In the genomic region with DNA sequence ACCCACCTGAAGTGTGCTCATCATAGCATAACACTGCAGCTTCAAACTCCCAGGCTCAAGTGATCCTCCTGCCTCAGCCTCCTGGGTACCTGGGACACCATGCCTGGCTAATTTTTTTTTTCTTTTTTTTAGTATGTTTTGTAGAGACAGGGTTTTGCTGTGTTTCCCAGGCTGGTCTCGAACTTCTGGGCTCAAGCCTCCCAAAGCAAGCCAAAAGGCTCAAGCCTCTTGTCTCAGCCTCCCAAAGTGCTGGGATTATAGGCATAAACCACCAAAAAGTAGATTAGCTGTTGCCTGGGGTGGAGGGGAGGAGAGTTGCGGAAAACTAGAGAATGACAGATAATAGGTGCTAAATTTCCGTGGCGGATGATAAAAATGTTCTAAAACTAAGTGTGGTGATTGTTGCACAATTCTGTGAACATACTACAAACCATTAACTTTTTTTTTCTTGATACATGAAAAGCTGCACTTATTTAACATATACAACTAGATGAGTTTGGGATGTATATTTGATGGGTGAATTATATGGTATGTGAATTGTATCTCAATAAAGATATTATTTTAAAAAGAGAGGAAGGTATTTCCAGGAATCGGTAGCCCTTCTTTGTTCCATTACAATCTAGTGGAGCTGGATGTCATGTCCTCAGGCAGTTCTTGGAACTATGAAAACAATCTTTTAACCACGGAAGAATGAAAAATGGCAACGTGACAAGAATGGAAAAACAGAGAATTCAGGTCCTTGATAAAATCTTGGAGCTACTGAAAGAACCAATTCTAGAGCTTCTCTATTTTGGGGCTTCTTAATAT, we compare ENCODE assay signal across 28 cellular contexts. TPM values are rescaled to one million over a fixed set of nuclear protein-coding genes. Genes with fewer than 3 reads are reported as not detected.
A peak's percentile ranks its signal among the peaks of the same experiment; 100 is the strongest.
DNase-seq lines count a peak whose midpoint lies in the region; ATAC-seq, FAIRE-seq and TF ChIP-seq lines count a peak whose summit lies in the region.
"Had no signal": no experiment of that assay in that cellular context is flagged by ENCODE, and none has a peak within 500 bp of the region (broad histone marks: within the 10 kb centered on the region; RNA-seq: fewer than 3 reads in every experiment).

No MANE protein-coding gene starts in this region.

- no peaks in the 10 kb centered on the region for H3K9me3 ChIP-seq in CD8-positive, alpha-beta memory T cell (ENCODE audit: low read length)
- no peaks in the 10 kb centered on the region for H3K9me3 ChIP-seq in astrocyte (ENCODE audit: insufficient read depth, low read depth, low read length)
- H3K9me3 ChIP-seq in naive thymus-derived CD4-positive, alpha-beta T cell (ENCODE audit: control insufficient read depth in 2 of 3, low read length in 3 of 3) = no peaks in the 10 kb centered on the region
- H3K9me3 ChIP-seq: body of pancreas, left lung had no signal

- POLR2A ChIA-PET in CD8-positive, alpha-beta memory T cell (lab: Charles Lee) = no interaction called here
- POLR2A ChIA-PET in naive thymus-derived CD4-positive, alpha-beta T cell (lab: Charles Lee) = interaction anchor here (0.7 kb wide), 1 partner anchor 52 kb away, joined by 3 read pairs; no protein-coding TSS in a partner anchor

- H3K27ac ChIP-seq in CD8-positive, alpha-beta memory T cell (ENCODE audit: low read depth, low read length) = peak overlapping the region; percentile 38
- no peak overlapping the region for H3K27ac ChIP-seq in astrocyte (ENCODE audit: low read depth, low read length)
- H3K27ac ChIP-seq in naive thymus-derived CD4-positive, alpha-beta T cell (ENCODE audit: low read depth, low read length) = no peak overlapping the region
- H3K27ac ChIP-seq: body of pancreas, left lung had no signal

- no peak overlapping the region for H3K4me3 ChIP-seq in CD8-positive, alpha-beta memory T cell (ENCODE audit: low read length)
- no peak overlapping the region for H3K4me3 ChIP-seq in astrocyte (ENCODE audit: insufficient read depth, low read depth, low read length)
- H3K4me3 ChIP-seq in fibroblast of the aortic adventitia (ENCODE audit: low read depth, low read length) = no peak overlapping the region
- no peak overlapping the region for H3K4me3 ChIP-seq in naive thymus-derived CD4-positive, alpha-beta T cell (ENCODE audit: low read length)
- H3K4me3 ChIP-seq: body of pancreas, left lung had no signal

- H3K27me3 ChIP-seq in CD8-positive, alpha-beta memory T cell (ENCODE audit: insufficient read depth, low read length, poor library complexity, severe bottlenecking) = no peaks in the 10 kb centered on the region
- H3K27me3 ChIP-seq in astrocyte (ENCODE audit: insufficient read depth, low read length) = no peaks in the 10 kb centered on the region
- H3K27me3 ChIP-seq in naive thymus-derived CD4-positive, alpha-beta T cell (ENCODE audit: control insufficient read depth in 2 of 2, insufficient read depth in 2 of 2, low read length in 2 of 2) = no peaks in the 10 kb centered on the region
- H3K27me3 ChIP-seq: body of pancreas had no signal

- no peak for DNase-seq in CD8-positive, alpha-beta memory T cell
- DNase-seq in KBM-7 = peak; percentile 26
- DNase-seq in astrocyte (ENCODE audit: low read depth) = peak; percentile 45
- DNase-seq in fibroblast of the aortic adventitia (ENCODE audit: low read depth) = peak; percentile 49
- no peak for DNase-seq in frontal cortex (ENCODE audit: low spot score in 2 of 2)
- DNase-seq in activated CD8-positive, alpha-beta memory T cell treated with anti-CD3 and anti-CD28 coated beads, Interleukin-2, amount 50 U/mL, for 4 hours = no peak
- no peak for DNase-seq in naive thymus-derived CD4-positive, alpha-beta T cell
- DNase-seq: activated CD4-positive, alpha-beta T cell treated with anti-CD3 and anti-CD28 coated beads for 4 hours; activated CD8-positive, alpha-beta memory T cell treated with anti-CD3 and anti-CD28 coated beads, Interleukin-2, amount 10 ng/mL, durations not matched to agents 7 days and 5 days; activated naive CD4-positive, alpha-beta T cell treated with anti-CD3 and anti-CD28 coated beads, Interleukin-2, amount 50 U/mL, for 16 hours; body of pancreas; DND-41; endodermal cell; left lung; midbrain; MV-4-11; NCI-H187; NCI-H226; NCI-H82; SIG-M5; stimulated activated CD8-positive, alpha-beta memory T cell treated with anti-CD3 and anti-CD28 coated beads, Interleukin-4, amount 100 ng/mL, for 48 hours; T-helper 1 cell had no signal

- H3K27ac Mint-ChIP-seq in CD8-positive, alpha-beta memory T cell = peak overlapping the region in 1 of 8 donors; percentile 32
- no peak overlapping the region for H3K27ac Mint-ChIP-seq in astrocyte (ENCODE audit: unreplicated experiment)
- no peak overlapping the region for H3K27ac Mint-ChIP-seq in naive thymus-derived CD4-positive, alpha-beta T cell
- H3K27ac Mint-ChIP-seq: activated CD8-positive, alpha-beta memory T cell treated with anti-CD3 and anti-CD28 coated beads, Interleukin-2, amount 10 ng/mL, durations not matched to agents 7 days and 5 days; activated T-helper 1 cell treated with anti-CD3 and anti-CD28 coated beads, Interleukin-12 subunit alpha, Interleukin-12 subunit beta, Interleukin-2, Interleukin-4 antibody, amounts not matched to agents 30 ng/mL and 10 ng/mL and 1 ng/mL, durations not matched to agents 14 hours and 24 hours and 36 hours; endodermal cell; IgD-negative memory B cell; natural killer cell treated with Interleukin-12 subunit alpha and Interleukin-12 subunit beta and Interleukin-15 and Interleukin-18, amount 100 ng/mL, for 72 hours had no signal

- in situ Hi-C loops in KBM-7 (cut with MboI; ENCODE audit: low pct_unique_long_range_greater_than_20kb, low sequenced_read_pairs) = no loop called here

- ATAC-seq in GM21786 (IDR thresholded peaks at IDR 0.05; ENCODE audit: unreplicated experiment) = no peak
- ATAC-seq in naive thymus-derived CD4-positive, alpha-beta T cell = no peak
- ATAC-seq: activated CD8-positive, alpha-beta memory T cell treated with anti-CD3 and anti-CD28 coated beads, Interleukin-2, amount 10 ng/mL, durations not matched to agents 7 days and 5 days; body of pancreas; left lung; natural killer cell treated with Interleukin-12 subunit alpha and Interleukin-12 subunit beta and Interleukin-15 and Interleukin-18, amount 100 ng/mL, for 72 hours had no signal

- no peaks in the 10 kb centered on the region for H4K20me1 ChIP-seq in astrocyte (ENCODE audit: insufficient read depth, low read length)

- H3K4me2 ChIP-seq in astrocyte (ENCODE audit: low read length) = no peak overlapping the region

- no peaks in the 10 kb centered on the region for H3K9me3 Mint-ChIP-seq in CD8-positive, alpha-beta memory T cell
- H3K9me3 Mint-ChIP-seq in astrocyte (ENCODE audit: unreplicated experiment) = peaks cover 3% of the 10 kb centered on the region
- no peaks in the 10 kb centered on the region for H3K9me3 Mint-ChIP-seq in naive thymus-derived CD4-positive, alpha-beta T cell
- H3K9me3 Mint-ChIP-seq: activated T-helper 1 cell treated with anti-CD3 and anti-CD28 coated beads, Interleukin-12 subunit alpha, Interleukin-12 subunit beta, Interleukin-2, Interleukin-4 antibody, amounts not matched to agents 30 ng/mL and 10 ng/mL and 1 ng/mL, durations not matched to agents 14 hours and 24 hours and 36 hours; endodermal cell; natural killer cell treated with Interleukin-12 subunit alpha and Interleukin-12 subunit beta and Interleukin-15 and Interleukin-18, amount 100 ng/mL, for 72 hours had no signal

- H3K36me3 ChIP-seq in CD8-positive, alpha-beta memory T cell (ENCODE audit: insufficient read depth, low read length) = no peaks in the 10 kb centered on the region
- no peaks in the 10 kb centered on the region for H3K36me3 ChIP-seq in astrocyte (ENCODE audit: insufficient read depth, low read length)
- H3K36me3 ChIP-seq in naive thymus-derived CD4-positive, alpha-beta T cell (ENCODE audit: control insufficient read depth in 2 of 3, insufficient read depth in 3 of 3, low read length in 3 of 3) = no peaks in the 10 kb centered on the region
- H3K36me3 ChIP-seq: left lung had no signal

- intact Hi-C loops in naive thymus-derived CD4-positive, alpha-beta T cell (cut with micrococcal nuclease) = no loop called here

- no peaks in the 10 kb centered on the region for H3K27me3 Mint-ChIP-seq in CD8-positive, alpha-beta memory T cell
- no peaks in the 10 kb centered on the region for H3K27me3 Mint-ChIP-seq in astrocyte (ENCODE audit: low read depth, unreplicated experiment)
- H3K27me3 Mint-ChIP-seq in naive thymus-derived CD4-positive, alpha-beta T cell = peaks cover 0 to 13% (median 0%) of the 10 kb centered on the region in 5 donors
- H3K27me3 Mint-ChIP-seq: natural killer cell treated with Interleukin-12 subunit alpha and Interleukin-12 subunit beta and Interleukin-15 and Interleukin-18, amount 100 ng/mL, for 72 hours had no signal

- no peak for FAIRE-seq in astrocyte (lab: Jason Lieb, UNC)
- FAIRE-seq in frontal cortex (lab: Jason Lieb, UNC) = no peak
- FAIRE-seq: A204.1, colon had no signal

- H2AFZ ChIP-seq in astrocyte (ENCODE audit: low read depth, low read length) = no peak overlapping the region

- no peak for TF ChIP-seq CTCF in astrocyte (IDR thresholded peaks at IDR 0.05; ENCODE audit: insufficient read depth, low read depth, low read length)
- TF ChIP-seq CTCF in fibroblast of the aortic adventitia (IDR thresholded peaks at IDR 0.05; ENCODE audit: insufficient read depth, low read length) = no peak

- H3K4me3 Mint-ChIP-seq in CD8-positive, alpha-beta memory T cell = no peak overlapping the region
- H3K4me3 Mint-ChIP-seq in astrocyte (ENCODE audit: unreplicated experiment) = no peak overlapping the region
- no peak overlapping the region for H3K4me3 Mint-ChIP-seq in naive thymus-derived CD4-positive, alpha-beta T cell
- H3K4me3 Mint-ChIP-seq: activated CD8-positive, alpha-beta memory T cell treated with anti-CD3 and anti-CD28 coated beads, Interleukin-2, amount 10 ng/mL, durations not matched to agents 7 days and 5 days; activated T-helper 1 cell treated with anti-CD3 and anti-CD28 coated beads, Interleukin-12 subunit alpha, Interleukin-12 subunit beta, Interleukin-2, Interleukin-4 antibody, amounts not matched to agents 30 ng/mL and 10 ng/mL and 1 ng/mL, durations not matched to agents 14 hours and 24 hours and 36 hours; endodermal cell; IgD-negative memory B cell; natural killer cell treated with Interleukin-12 subunit alpha and Interleukin-12 subunit beta and Interleukin-15 and Interleukin-18, amount 100 ng/mL, for 72 hours had no signal

- no peaks in the 10 kb centered on the region for H3K4me1 Mint-ChIP-seq in CD8-positive, alpha-beta memory T cell
- H3K4me1 Mint-ChIP-seq in astrocyte (ENCODE audit: low read depth, unreplicated experiment) = peaks cover 6% of the 10 kb centered on the region
- H3K4me1 Mint-ChIP-seq in naive thymus-derived CD4-positive, alpha-beta T cell = peaks cover 0 to 12% (median 0%) of the 10 kb centered on the region in 7 donors

- no peaks in the 10 kb centered on the region for H3K4me1 ChIP-seq in CD8-positive, alpha-beta memory T cell (ENCODE audit: insufficient read depth, low read length)
- H3K4me1 ChIP-seq in astrocyte (ENCODE audit: insufficient read depth, low read length) = no peaks in the 10 kb centered on the region
- no peaks in the 10 kb centered on the region for H3K4me1 ChIP-seq in naive thymus-derived CD4-positive, alpha-beta T cell (ENCODE audit: control insufficient read depth in 2 of 2, insufficient read depth in 2 of 2, low read length in 2 of 2)

- H3K79me2 ChIP-seq in astrocyte (ENCODE audit: insufficient read depth, low read length) = no peaks in the 10 kb centered on the region

- CTCF ChIA-PET in CD8-positive, alpha-beta memory T cell (lab: Charles Lee) = interaction anchor here (1.1 kb wide), 1 partner anchor 58 kb away, joined by 4 read pairs; no protein-coding TSS in a partner anchor
- CTCF ChIA-PET in naive thymus-derived CD4-positive, alpha-beta T cell (lab: Charles Lee) = no interaction called here

- H3K36me3 Mint-ChIP-seq in CD8-positive, alpha-beta memory T cell = no peaks in the 10 kb centered on the region
- H3K36me3 Mint-ChIP-seq in astrocyte (ENCODE audit: low read depth, unreplicated experiment) = no peaks in the 10 kb centered on the region
- peaks cover 0 to 3% (median 0%) of the 10 kb centered on the region in 5 donors for H3K36me3 Mint-ChIP-seq in naive thymus-derived CD4-positive, alpha-beta T cell
- H3K36me3 Mint-ChIP-seq: activated CD8-positive, alpha-beta memory T cell treated with anti-CD3 and anti-CD28 coated beads, Interleukin-2, amount 10 ng/mL, durations not matched to agents 7 days and 5 days; natural killer cell treated with Interleukin-12 subunit alpha and Interleukin-12 subunit beta and Interleukin-15 and Interleukin-18, amount 100 ng/mL, for 72 hours had no signal

- H3K9ac ChIP-seq in astrocyte (ENCODE audit: low read length) = no peak overlapping the region

RNA-seq across cellular contexts. Expression of a gene that starts 27.3 kb away (rescaled TPM):
- total RNA-seq in CD8-positive, alpha-beta memory T cell = 10 to 100 TPM; 18.6 to 19.4 TPM
- 11.7 TPM for polyA plus RNA-seq in CD8-positive, alpha-beta memory T cell
- 10.4 and 11.6 TPM in 2 replicates for total RNA-seq in astrocyte
- total RNA-seq in fibroblast of the aortic adventitia (ENCODE audit: low replicate concordance) = 6.7 and 14.0 TPM in 2 replicates
- total RNA-seq in frontal cortex = 15.1 TPM
- total RNA-seq in naive thymus-derived CD4-positive, alpha-beta T cell = 10 to 100 TPM in 3 of 5 experiments, 1 to 10 TPM in 2; 5.5 to 23.0 (median 14.4) TPM
- polyA plus RNA-seq in naive thymus-derived CD4-positive, alpha-beta T cell = 10 to 100 TPM in 1 of 2 donors, 1 to 10 TPM in 1; 4.5 to 13.2 TPM

RNA-seq across cellular contexts. Expression of a gene that starts 42.3 kb away (rescaled TPM):
- 10 to 100 TPM; 19.0 to 19.8 TPM for total RNA-seq in CD8-positive, alpha-beta memory T cell
- polyA plus RNA-seq in CD8-positive, alpha-beta memory T cell = 13.1 TPM
- total RNA-seq in astrocyte (74.6 and 78.3 TPM in 2 replicates), fibroblast of the aortic adventitia (ENCODE audit: low replicate concordance) (33.2 and 47.4 TPM in 2 replicates), frontal cortex (4.5 TPM)
- total RNA-seq in naive thymus-derived CD4-positive, alpha-beta T cell = 10 to 100 TPM in 3 of 5 experiments, 1 to 10 TPM in 2; 4.5 to 50.7 (median 11.8) TPM
- 1 to 10 TPM; 2.3 to 4.6 TPM for polyA plus RNA-seq in naive thymus-derived CD4-positive, alpha-beta T cell

Comparison
In these comparisons a context has a peak if more than half of its experiments do, and no peak if none do; other contexts are left out.
1. DNase-seq: peak in KBM-7 (single experiment), astrocyte (single experiment) and fibroblast of the aortic adventitia (single experiment); none in CD8-positive, alpha-beta memory T cell (0 of 5), frontal cortex (0 of 2), activated CD8-positive, alpha-beta memory T cell treated with anti-CD3 and anti-CD28 coated beads, Interleukin-2, amount 50 U/mL, for 4 hours (single experiment) and naive thymus-derived CD4-positive, alpha-beta T cell (0 of 9).